ENCODE assay signal across 8 cellular contexts in genomic region chr5:54311178-54311811, GRCh38.
DNase-seq lines count a peak whose midpoint lies in the region; ATAC-seq lines count a peak whose summit lies in the region.

No MANE protein-coding gene starts in this region.

- peak overlapping the region; percentile 76 for H3K27ac ChIP-seq in KOPT-K1 (ENCODE audit: low read depth, low read length, poor library complexity, severe bottlenecking)

- peaks cover 5 to 13% of the 10 kb centered on the region in 2 donors for H3K27me3 Mint-ChIP-seq in stimulated activated naive B cell treated with anti-CD40 and anti-IgM and Interleukin-4, amounts not matched to agents 10 μg/mL and 1 μg/mL and 100 μg/mL, for 72 hours

- no peaks in the 10 kb centered on the region for H3K36me3 ChIP-seq in KOPT-K1 (ENCODE audit: insufficient read depth, low read length)

- H3K9me3 ChIP-seq in KOPT-K1 (ENCODE audit: insufficient read depth, low read length, poor library complexity, severe bottlenecking), result no peaks in the 10 kb centered on the region

- peaks cover 0 to 3% of the 10 kb centered on the region in 2 donors for H3K9me3 Mint-ChIP-seq in stimulated activated naive B cell treated with anti-CD40 and anti-IgM and Interleukin-4, amounts not matched to agents 10 μg/mL and 1 μg/mL and 100 μg/mL, for 72 hours

- peak overlapping the region; percentile 93 to 94 for H3K4me3 Mint-ChIP-seq in stimulated activated naive B cell treated with anti-CD40 and anti-IgM and Interleukin-4, amounts not matched to agents 10 μg/mL and 1 μg/mL and 100 μg/mL, for 72 hours

- DNase-seq in GM03348 (ENCODE audit: low spot score) (peak; percentile 31), astrocyte of the hippocampus (ENCODE audit: low read depth, low spot score) (peak; percentile 51), inferior parietal cortex (ENCODE audit: extremely low spot score) (peak; percentile 36)
- DNase-seq in stimulated activated naive B cell treated with anti-CD40 and anti-IgM and Interleukin-4, amounts not matched to agents 10 μg/mL and 1 μg/mL and 100 μg/mL, for 72 hours, result no peak

- H3K27ac Mint-ChIP-seq in stimulated activated naive B cell treated with anti-CD40 and anti-IgM and Interleukin-4, amounts not matched to agents 10 μg/mL and 1 μg/mL and 100 μg/mL, for 72 hours, result peak overlapping the region; percentile 96

- H3K36me3 Mint-ChIP-seq in stimulated activated naive B cell treated with anti-CD40 and anti-IgM and Interleukin-4, amounts not matched to agents 10 μg/mL and 1 μg/mL and 100 μg/mL, for 72 hours, result peaks cover 5% of the 10 kb centered on the region in 2 donors

- H3K4me1 Mint-ChIP-seq in stimulated activated naive B cell treated with anti-CD40 and anti-IgM and Interleukin-4, amounts not matched to agents 10 μg/mL and 1 μg/mL and 100 μg/mL, for 72 hours, result peaks cover 15 to 32% of the 10 kb centered on the region in 2 donors

- peak; percentile 0 to 3 for ATAC-seq in stimulated activated naive B cell treated with anti-CD40 and anti-IgM and Interleukin-4, amounts not matched to agents 10 μg/mL and 1 μg/mL and 100 μg/mL, for 72 hours (replicated peaks)
- ATAC-seq in HG03460 (IDR thresholded peaks at IDR 0.05; ENCODE audit: unreplicated experiment) (no peak), HG02938 (IDR thresholded peaks at IDR 0.05; ENCODE audit: unreplicated experiment) (no peak), GM21390 (IDR thresholded peaks at IDR 0.05; ENCODE audit: unreplicated experiment) (no peak)

Comparison
In these comparisons a context has a peak if more than half of its experiments do, and no peak if none do; other contexts are left out.
1. ATAC-seq: peak in stimulated activated naive B cell treated with anti-CD40 and anti-IgM and Interleukin-4, amounts not matched to agents 10 μg/mL and 1 μg/mL and 100 μg/mL, for 72 hours (2 of 2); none in HG03460 (single experiment), HG02938 (single experiment) and GM21390 (single experiment).